In genomic region chr3:157542711-157543485, GRCh38 we compare ENCODE assay signal across 8 cellular contexts. TPM values are rescaled to one million over a fixed set of nuclear protein-coding genes. Genes with fewer than 3 reads are reported as not detected.
DNase-seq lines count a peak whose midpoint lies in the region; TF ChIP-seq lines count a peak whose summit lies in the region.

No MANE protein-coding gene starts in this region.

- peak overlapping the region; percentile 58 for H3K4me3 ChIP-seq in AG04449 (ENCODE audit: low read depth, low read length)
- H3K4me3 ChIP-seq in esophagus (ENCODE audit: low read depth in 1 of 2, low read length in 2 of 2) = peak overlapping the region; percentile 28 to 40
- peak overlapping the region; percentile 44 for H3K4me3 ChIP-seq in mucosa of stomach (ENCODE audit: low read length)

- CTCF ChIA-PET in AG04449 (lab: Yijun Ruan, JAX) = interaction anchor here (1.1 to 8.4 kb wide), 7 partner anchors 9 to 338 kb away, joined by 3 to 111 read pairs (median 7); no protein-coding TSS in a partner anchor

- H3K9me3 ChIP-seq in esophagus (ENCODE audit: control insufficient read depth in 2 of 2, insufficient read depth in 1 of 2, low read depth in 1 of 2, low read length in 1 of 2) (peaks cover 3 to 8% of the 10 kb centered on the region in 2 donors), mucosa of stomach (ENCODE audit: control insufficient read depth, low read length) (no peaks in the 10 kb centered on the region)

- 7 to 10% methylated on average over 48 of the region's 48 CpGs for WGBS in esophagus, 2 donors

- peak; percentile 55 for TF ChIP-seq CTCF in AG04449 (IDR thresholded peaks at IDR 0.05; ENCODE audit: insufficient read depth, low read length, missing control alignments)

- H3K27me3 ChIP-seq in esophagus (ENCODE audit: control insufficient read depth in 1 of 2, insufficient read depth in 2 of 2, low read length in 2 of 2) (no peaks in the 10 kb centered on the region), mucosa of stomach (ENCODE audit: control insufficient read depth, insufficient read depth, low read length) (no peaks in the 10 kb centered on the region)

- peak overlapping the region; percentile 56 for H3K9ac ChIP-seq in mucosa of stomach (ENCODE audit: low read length)

- H3K4me1 ChIP-seq in esophagus (ENCODE audit: control insufficient read depth in 2 of 2, insufficient read depth in 2 of 2, low read length in 1 of 2) (peaks cover 3 to 7% of the 10 kb centered on the region in 2 donors), mucosa of stomach (ENCODE audit: control insufficient read depth, insufficient read depth, low read length) (peaks cover 4% of the 10 kb centered on the region)

- POLR2A ChIA-PET in AG04449 (lab: Yijun Ruan, JAX) = interaction anchor here (1.0 kb wide), 1 partner anchor 10 kb away, joined by 6 read pairs; no protein-coding TSS in a partner anchor

- no peak for DNase-seq in AG04449 (ENCODE audit: low read depth, low spot score)
- DNase-seq in NCI-H2171 (lab: John Stamatoyannopoulos, UW) = peak; percentile 83
- DNase-seq in NAMALWA (ENCODE audit: low spot score) = no peak
- DNase-seq in cortex of kidney (lab: John Stamatoyannopoulos, UW) = no peak
- no peak for DNase-seq in activated T-cell treated with anti-CD3 and anti-CD28 coated beads, Interleukin-2, amount 50 U/mL, for 48 hours
- no peak for DNase-seq in foreskin melanocyte

- H3K36me3 ChIP-seq in esophagus (ENCODE audit: control insufficient read depth in 2 of 2, insufficient read depth in 2 of 2, low read length in 1 of 2) (no peaks in the 10 kb centered on the region), mucosa of stomach (ENCODE audit: control insufficient read depth, insufficient read depth, low read length) (no peaks in the 10 kb centered on the region)

- H3K27ac ChIP-seq in esophagus (ENCODE audit: low read depth in 2 of 2, low read length in 1 of 2) = no peak overlapping the region

RNA-seq across cellular contexts. Expression of gene VEPH1, which starts 39.7 kb away (rescaled TPM):
- polyA plus RNA-seq in esophagus = under 1 TPM; 0.07 to 0.08 TPM
